ENCODE assay signal across 2 cellular contexts in genomic region chr20:36269507-36269906, GRCh38.
TF ChIP-seq lines count a peak whose summit lies in the region.

No MANE protein-coding gene starts in this region.

TF ChIP-seq in HEK293, 187 proteins besides CTCF, POLR2A, EP300 and RAD21:
- TF ChIP-seq PRDM10 (tag by site-specific recombination; IDR thresholded peaks at IDR 0.05) = peak; percentile 91
- no peak for TF ChIP-seq ZNF624 (tag by site-specific recombination; IDR thresholded peaks at IDR 0.05)

TF ChIP-seq in K562, 482 proteins besides CTCF, POLR2A, EP300 and RAD21:
- TF ChIP-seq, protein P1, sequence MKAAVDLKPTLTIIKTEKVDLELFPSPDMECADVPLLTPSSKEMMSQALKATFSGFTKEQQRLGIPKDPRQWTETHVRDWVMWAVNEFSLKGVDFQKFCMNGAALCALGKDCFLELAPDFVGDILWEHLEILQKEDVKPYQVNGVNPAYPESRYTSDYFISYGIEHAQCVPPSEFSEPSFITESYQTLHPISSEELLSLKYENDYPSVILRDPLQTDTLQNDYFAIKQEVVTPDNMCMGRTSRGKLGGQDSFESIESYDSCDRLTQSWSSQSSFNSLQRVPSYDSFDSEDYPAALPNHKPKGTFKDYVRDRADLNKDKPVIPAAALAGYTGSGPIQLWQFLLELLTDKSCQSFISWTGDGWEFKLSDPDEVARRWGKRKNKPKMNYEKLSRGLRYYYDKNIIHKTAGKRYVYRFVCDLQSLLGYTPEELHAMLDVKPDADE (conservative IDR thresholded peaks at IDR 0.05; ENCODE audit: control insufficient read depth, low read depth, low read length) = no peak
- peak; percentile 62 for TF ChIP-seq PRDM10 (IDR thresholded peaks at IDR 0.05; ENCODE audit: partially characterized antibody)
